In genomic region chr1:19648239-19648638, GRCh38 we compare ENCODE assay signal across 19 cellular contexts. TPM values are rescaled to one million over a fixed set of nuclear protein-coding genes. Genes with fewer than 3 reads are reported as not detected.
DNase-seq lines count a peak whose midpoint lies in the region; ATAC-seq and TF ChIP-seq lines count a peak whose summit lies in the region.
"Had no signal": no experiment of that assay in that cellular context is flagged by ENCODE, and none has a peak within 500 bp of the region (broad histone marks: within the 10 kb centered on the region; RNA-seq: fewer than 3 reads in every experiment).

No MANE protein-coding gene starts in this region.

- peaks cover 0 to 21% (median 0%) of the 10 kb centered on the region in 5 donors for H3K27me3 Mint-ChIP-seq in naive thymus-derived CD4-positive, alpha-beta T cell

- DNase-seq in RWPE2 (ENCODE audit: low spot score) (no peak), epithelial cell of prostate (ENCODE audit: low read depth, low spot score) (no peak), thoracic aorta (ENCODE audit: low spot score) (no peak), head of caudate nucleus (no peak), SK-N-DZ (ENCODE audit: low spot score) (no peak), COLO668 (lab: John Stamatoyannopoulos, UW; ENCODE audit: unreplicated experiment) (no peak), OCI-M2 (lab: John Stamatoyannopoulos, UW; ENCODE audit: unreplicated experiment) (no peak)
- DNase-seq in naive thymus-derived CD4-positive, alpha-beta T cell: no peak
- DNase-seq: activated CD4-positive, CD25-positive, alpha-beta regulatory T cell treated with anti-CD3 and anti-CD28 coated beads, Interleukin-2, amount 50 U/mL, for 72 hours; Kasumi-1; NCI-H1436 treated with DMSO at 0.1 percent for 48 hours; NCI-H226; SIG-M5; stimulated activated CD4-positive, alpha-beta T cell treated with anti-CD3 and anti-CD28 coated beads, Interleukin-12 subunit alpha, Interleukin-12 subunit beta, amount 100 ng/mL, for 4 hours had no signal

- H3K27me3 ChIP-seq in RWPE2 (ENCODE audit: insufficient read depth, poor library complexity, severe bottlenecking) (no peaks in the 10 kb centered on the region), thoracic aorta (replicated peaks; ENCODE audit: insufficient read depth) (no peaks in the 10 kb centered on the region)
- H3K27me3 ChIP-seq in naive thymus-derived CD4-positive, alpha-beta T cell (ENCODE audit: control insufficient read depth in 2 of 2, insufficient read depth in 2 of 2, low read length in 2 of 2): no peaks in the 10 kb centered on the region
- H3K27me3 ChIP-seq: pancreas had no signal

- H3K36me3 ChIP-seq in RWPE2 (ENCODE audit: low read depth) (no peaks in the 10 kb centered on the region; the same call in 1 of the 2 replicates), thoracic aorta (no peaks in the 10 kb centered on the region)
- H3K36me3 ChIP-seq in naive thymus-derived CD4-positive, alpha-beta T cell (ENCODE audit: control insufficient read depth in 2 of 3, insufficient read depth in 3 of 3, low read length in 3 of 3): no peaks in the 10 kb centered on the region
- H3K36me3 ChIP-seq: pancreas had no signal

- H3K4me1 ChIP-seq in RWPE2 (ENCODE audit: insufficient read depth, poor library complexity, severe bottlenecking) (peaks cover 36% of the 10 kb centered on the region), thoracic aorta (ENCODE audit: control insufficient read depth in 1 of 2, low read depth in 2 of 2) (peaks cover 22 to 67% of the 10 kb centered on the region in 2 donors)
- H3K4me1 ChIP-seq in naive thymus-derived CD4-positive, alpha-beta T cell (ENCODE audit: control insufficient read depth in 2 of 2, insufficient read depth in 2 of 2, low read length in 2 of 2): peaks cover 4 to 7% of the 10 kb centered on the region in 2 donors
- H3K4me1 ChIP-seq: pancreas had no signal

- H3K27ac Mint-ChIP-seq in naive thymus-derived CD4-positive, alpha-beta T cell: peak overlapping the region in 5 of 9 donors; percentile 60 to 81 (median 73)

- peaks cover 0 to 4% (median 0%) of the 10 kb centered on the region in 11 donors for H3K9me3 Mint-ChIP-seq in naive thymus-derived CD4-positive, alpha-beta T cell
- H3K9me3 Mint-ChIP-seq: stimulated activated naive CD8-positive, alpha-beta T cell treated with anti-CD3 and anti-CD28 coated beads, Interleukin-15, amount 100 ng/mL, for 72 hours had no signal

- CTCF ChIA-PET in naive thymus-derived CD4-positive, alpha-beta T cell (lab: Charles Lee): interaction anchor here (1.1 kb wide), 1 partner anchor 662 kb away, joined by 3 read pairs; no protein-coding TSS in a partner anchor

- POLR2A ChIA-PET in naive thymus-derived CD4-positive, alpha-beta T cell (lab: Charles Lee): interaction anchor here (0.8 to 10.2 kb wide), 2 partner anchors 49 to 335 kb away, joined by 4 to 87 read pairs; a partner anchor contains a TSS

- H3K27ac ChIP-seq in RWPE2 (ENCODE audit: poor library complexity, severe bottlenecking) (peak overlapping the region; percentile 15), epithelial cell of prostate (peak overlapping the region; percentile 34), thoracic aorta (peak overlapping the region; percentile 30 to 37)
- H3K27ac ChIP-seq in naive thymus-derived CD4-positive, alpha-beta T cell (ENCODE audit: low read depth, low read length): no peak overlapping the region
- H3K27ac ChIP-seq: hepatocyte, pancreas had no signal

- ATAC-seq in RWPE2 (ENCODE audit: low read depth): no peak
- ATAC-seq in naive thymus-derived CD4-positive, alpha-beta T cell: no peak
- ATAC-seq in thoracic aorta (ENCODE audit: insufficient number of reproducible peaks, low FRiP score, low read depth): no peak
- ATAC-seq: pancreas; stimulated activated naive CD8-positive, alpha-beta T cell treated with anti-CD3 and anti-CD28 coated beads, Interleukin-15, amount 100 ng/mL, for 72 hours had no signal

- H3K4me3 Mint-ChIP-seq in naive thymus-derived CD4-positive, alpha-beta T cell: peak overlapping the region in 1 of 10 donors; percentile 71

- H3K36me3 Mint-ChIP-seq in naive thymus-derived CD4-positive, alpha-beta T cell: peaks cover 0 to 3% (median 0%) of the 10 kb centered on the region in 5 donors

- H3K4me1 Mint-ChIP-seq in naive thymus-derived CD4-positive, alpha-beta T cell: peaks cover 17 to 39% (median 32%) of the 10 kb centered on the region in 7 donors

- H3K4me3 ChIP-seq in RWPE2 (ENCODE audit: severe bottlenecking) (no peak overlapping the region), thoracic aorta (no peak overlapping the region)
- no peak overlapping the region for H3K4me3 ChIP-seq in naive thymus-derived CD4-positive, alpha-beta T cell (ENCODE audit: low read length)
- H3K4me3 ChIP-seq: hepatocyte, pancreas had no signal

- no peaks in the 10 kb centered on the region for H3K9me3 ChIP-seq in RWPE2 (ENCODE audit: severe bottlenecking)
- H3K9me3 ChIP-seq in naive thymus-derived CD4-positive, alpha-beta T cell (ENCODE audit: control insufficient read depth in 2 of 3, low read length in 3 of 3): no peaks in the 10 kb centered on the region
- H3K9me3 ChIP-seq in thoracic aorta: no peaks in the 10 kb centered on the region
- H3K9me3 ChIP-seq: pancreas had no signal

- TF ChIP-seq CTCF in RWPE2 (IDR thresholded peaks at IDR 0.05; ENCODE audit: poor library complexity, severe bottlenecking) (no peak), thoracic aorta (IDR thresholded peaks at IDR 0.05) (no peak)

- intact Hi-C loops in naive thymus-derived CD4-positive, alpha-beta T cell (cut with micrococcal nuclease): loop anchor here in 1 of 2 donors (10.0 kb wide), 1 partner anchor 333 kb away; the partner anchor contains the start of genes AKR7A2 and SLC66A1
- intact Hi-C loops in head of caudate nucleus (cut with DNase I): no loop called here

RNA-seq across cellular contexts. Expression of gene NBL1, which starts 4.1 kb away (rescaled TPM):
- 10 to 100 TPM; 20.7 to 36.1 (median 22.8) TPM for total RNA-seq in naive thymus-derived CD4-positive, alpha-beta T cell
- 1 to 10 TPM; 2.5 to 4.0 TPM for polyA plus RNA-seq in naive thymus-derived CD4-positive, alpha-beta T cell
- 10 to 100 TPM; 77.0 to 82.0 TPM for total RNA-seq in thoracic aorta
- 10.3 and 19.8 TPM in 2 replicates for polyA plus RNA-seq in SK-N-DZ (2014; cell fraction: cytosol; rRNA removed)
- 6.2 and 8.9 TPM in 2 replicates for polyA plus RNA-seq in SK-N-DZ (2014; cell fraction: nucleus; rRNA removed)

RNA-seq across cellular contexts. Expression of gene HTR6, which starts 16.4 kb away (rescaled TPM):
- total RNA-seq in naive thymus-derived CD4-positive, alpha-beta T cell: under 1 TPM in 2 of 5 experiments, not detected in 3; 0.40 to 0.54 TPM
- under 1 TPM; 0.13 to 0.92 TPM for polyA plus RNA-seq in naive thymus-derived CD4-positive, alpha-beta T cell
- under 1 TPM in 1 of 2 donors, not detected in 1; 0.41 TPM for total RNA-seq in thoracic aorta
- polyA plus RNA-seq in SK-N-DZ (2014; cell fraction: cytosol; rRNA removed): 0.30 TPM in 1 of 2 replicates, not detected in the other
- polyA plus RNA-seq in SK-N-DZ (2014; cell fraction: nucleus; rRNA removed): not detected in 2 replicates
- total RNA-seq: H4, hepatocyte, kidney epithelial cell, pancreas had no signal
- polyA plus RNA-seq: hepatocyte, pancreas had no signal
